Comparison of ENCODE assay signal across 8 cellular contexts in genomic region chr10:69333865-69334257, GRCh38. TPM values are rescaled to one million over a fixed set of nuclear protein-coding genes. Genes with fewer than 3 reads are reported as not detected.
DNase-seq lines count a peak whose midpoint lies in the region; ATAC-seq and TF ChIP-seq lines count a peak whose summit lies in the region.
"Not testable (repeated sequence)": the region's sequence is repeated elsewhere in the genome, so short reads cannot be mapped to it uniquely, and the experiment has no call there.

No MANE protein-coding gene starts in this region.

- TF ChIP-seq EP300 in sigmoid colon (IDR thresholded peaks at IDR 0.05) = not testable (repeated sequence)

- not testable (repeated sequence) for H3K9me2 ChIP-seq in PC-3 (replicated peaks; ENCODE audit: low read length)

- H3K9me3 ChIP-seq in BLaER1 treated with 17β-estradiol and CSF1 and Interleukin-3, amounts not matched to agents 10 nM and 100 nM (replicated peaks in 1 of 11); PC-3 (ENCODE audit: low read length); heart left ventricle; muscle layer of colon (ENCODE audit: low read length); sigmoid colon: not testable (repeated sequence)

- H3K27me3 ChIP-seq in BLaER1 treated with 17β-estradiol and CSF1 and Interleukin-3, amounts not matched to agents 10 nM and 100 nM; PC-3 (ENCODE audit: low read length); heart left ventricle; muscle layer of colon (ENCODE audit: control insufficient read depth in 1 of 2, insufficient read depth in 2 of 2, low read length in 2 of 2); sigmoid colon: not testable (repeated sequence)

- WGBS in heart left ventricle, 4 donors = 89 to 91% (median 90%) methylated on average over 9 of the region's 9 CpGs
- 91 to 93% methylated on average over 9 of the region's 9 CpGs for WGBS in sigmoid colon, 2 donors

- CTCF ChIA-PET in PC-3 (lab: Charles Lee) = interaction anchor here (0.6 to 0.9 kb wide), 3 partner anchors 16 to 56 kb away, joined by 3 to 5 read pairs (median 3); no protein-coding TSS in a partner anchor

- POLR2A ChIA-PET in PC-3 (lab: Charles Lee; ENCODE audit: unreplicated experiment) = not testable (repeated sequence)

- H2AFZ ChIP-seq in PC-3 (ENCODE audit: low read length) = not testable (repeated sequence)

- H3K9ac ChIP-seq in BLaER1 treated with 17β-estradiol and CSF1 and Interleukin-3, amounts not matched to agents 10 nM and 100 nM = peak overlapping the region in 7 of 11 experiments; percentile 25 to 76 (median 68); a peak in 9 of 22 replicates
- not testable (repeated sequence) for H3K9ac ChIP-seq in PC-3 (ENCODE audit: low read length); muscle layer of colon (ENCODE audit: low read length)

- peak overlapping the region in 10 of 11 experiments; percentile 49 to 96 (median 90); a peak in 19 of 22 replicates for H3K27ac ChIP-seq in BLaER1 treated with 17β-estradiol and CSF1 and Interleukin-3, amounts not matched to agents 10 nM and 100 nM
- peak overlapping the region; percentile 60; the same call in 1 of the 2 replicates for H3K27ac ChIP-seq in PC-3 (ENCODE audit: low read length)
- peak overlapping the region; percentile 64 to 90 (median 86) for H3K27ac ChIP-seq in heart left ventricle
- H3K27ac ChIP-seq in muscle layer of colon (ENCODE audit: low read depth, low read length) = peak overlapping the region; percentile 69
- H3K27ac ChIP-seq in sigmoid colon = peak overlapping the region; percentile 79 to 91 (median 82)

- not testable (repeated sequence) for ATAC-seq in PC-3; activated T-helper 17 cell treated with anti-CD3 and anti-CD28 coated beads, Interleukin-2, amount 50 U/mL, for 72 hours (replicated peaks); central memory CD8-positive, alpha-beta T cell (replicated peaks; ENCODE audit: extremely low read depth, poor library complexity, severe bottlenecking); heart left ventricle

- not testable (repeated sequence) for H3K4me3 ChIP-seq in BLaER1 treated with 17β-estradiol and CSF1 and Interleukin-3, amounts not matched to agents 10 nM and 100 nM; PC-3 (ENCODE audit: low read length); heart left ventricle; muscle layer of colon (ENCODE audit: low read depth in 1 of 2, low read length in 2 of 2)
- H3K4me3 ChIP-seq in sigmoid colon = peak overlapping the region in 1 of 4 donors; percentile 3

- peaks cover 80% of the 10 kb centered on the region for H3K36me3 Mint-ChIP-seq in activated T-helper 17 cell treated with anti-CD3 and anti-CD28 coated beads, Interleukin-2, amount 50 U/mL, for 72 hours (ENCODE audit: low read depth)
- H3K36me3 Mint-ChIP-seq in central memory CD8-positive, alpha-beta T cell (ENCODE audit: insufficient read depth) = not testable (repeated sequence)
- peaks cover 11% of the 10 kb centered on the region for H3K36me3 Mint-ChIP-seq in type B pancreatic cell

- peak overlapping the region; percentile 46 to 100 (median 93); a peak in 20 of 22 replicates for H3K4me2 ChIP-seq in BLaER1 treated with 17β-estradiol and CSF1 and Interleukin-3, amounts not matched to agents 10 nM and 100 nM
- not testable (repeated sequence) for H3K4me2 ChIP-seq in PC-3 (ENCODE audit: low read length)

- H3K36me3 ChIP-seq in BLaER1 treated with 17β-estradiol and CSF1 and Interleukin-3, amounts not matched to agents 10 nM and 100 nM = peaks cover 22 to 42% (median 31%) of the 10 kb centered on the region in 11 experiments; a peak in 20 of 22 replicates
- not testable (repeated sequence) for H3K36me3 ChIP-seq in PC-3 (ENCODE audit: low read depth, low read length); muscle layer of colon (ENCODE audit: insufficient read depth, low read length); sigmoid colon
- H3K36me3 ChIP-seq in heart left ventricle = peaks cover 0 to 12% (median 0%) of the 10 kb centered on the region in 9 donors

- peaks cover 0 to 47% (median 0%) of the 10 kb centered on the region in 11 experiments; a peak in 7 of 22 replicates for H4K20me1 ChIP-seq in BLaER1 treated with 17β-estradiol and CSF1 and Interleukin-3, amounts not matched to agents 10 nM and 100 nM
- peaks cover 12% of the 10 kb centered on the region; the same call in 1 of the 2 replicates for H4K20me1 ChIP-seq in PC-3 (ENCODE audit: low read length)

- not testable (repeated sequence) for H3K27me3 Mint-ChIP-seq in activated T-helper 17 cell treated with anti-CD3 and anti-CD28 coated beads, Interleukin-2, amount 50 U/mL, for 72 hours; central memory CD8-positive, alpha-beta T cell; type B pancreatic cell

- BruUV-seq in PC-3 (replicated peaks; lab: Mats Ljungman, UMichigan) = not testable (repeated sequence)

- intact Hi-C loops in PC-3 (cut with micrococcal nuclease); heart left ventricle (cut with DNase I): not testable (repeated sequence)
- intact Hi-C loops in sigmoid colon (cut with DNase I) = loop anchor here (5.0 kb wide), 1 partner anchor 43 kb away; no protein-coding TSS in a partner anchor

- peaks cover 64 to 100% (median 74%) of the 10 kb centered on the region in 10 experiments for H3K4me1 ChIP-seq in BLaER1 treated with 17β-estradiol and CSF1 and Interleukin-3, amounts not matched to agents 10 nM and 100 nM
- H3K4me1 ChIP-seq in PC-3 (ENCODE audit: insufficient read depth, low read length) (peaks cover 25% of the 10 kb centered on the region), heart left ventricle (peaks cover 45 to 99% (median 95%) of the 10 kb centered on the region in 12 donors), muscle layer of colon (ENCODE audit: insufficient read depth, low read length) (peaks cover 60% of the 10 kb centered on the region), sigmoid colon (peaks cover 0 to 89% (median 79%) of the 10 kb centered on the region in 4 donors)

- H3F3A ChIP-seq in PC-3 (ENCODE audit: low read length, unreplicated experiment) = not testable (repeated sequence)

- TF ChIP-seq CTCF in PC-3 (conservative IDR thresholded peaks at IDR 0.05; ENCODE audit: low read depth, low read length); heart left ventricle (IDR thresholded peaks at IDR 0.05); sigmoid colon (IDR thresholded peaks at IDR 0.05); type B pancreatic cell (conservative IDR thresholded peaks at IDR 0.05): not testable (repeated sequence)

- peak overlapping the region; percentile 48 for H3K27ac Mint-ChIP-seq in activated T-helper 17 cell treated with anti-CD3 and anti-CD28 coated beads, Interleukin-2, amount 50 U/mL, for 72 hours
- H3K27ac Mint-ChIP-seq in central memory CD8-positive, alpha-beta T cell (ENCODE audit: low read depth) = peak overlapping the region; percentile 84
- H3K27ac Mint-ChIP-seq in type B pancreatic cell = peak overlapping the region; percentile 95

- H3K9me3 Mint-ChIP-seq in activated T-helper 17 cell treated with anti-CD3 and anti-CD28 coated beads, Interleukin-2, amount 50 U/mL, for 72 hours; central memory CD8-positive, alpha-beta T cell; type B pancreatic cell: not testable (repeated sequence)

- DNase-seq in PC-3; central memory CD8-positive, alpha-beta T cell (ENCODE audit: low spot score in 2 of 2); heart left ventricle; sigmoid colon; type B pancreatic cell (ENCODE audit: extremely low spot score, unreplicated experiment): not testable (repeated sequence)

- TF ChIP-seq POLR2A in heart left ventricle (IDR thresholded peaks at IDR 0.05); sigmoid colon (IDR thresholded peaks at IDR 0.05): not testable (repeated sequence)

- peaks cover 42% of the 10 kb centered on the region for H3K4me1 Mint-ChIP-seq in activated T-helper 17 cell treated with anti-CD3 and anti-CD28 coated beads, Interleukin-2, amount 50 U/mL, for 72 hours
- peaks cover 64% of the 10 kb centered on the region for H3K4me1 Mint-ChIP-seq in central memory CD8-positive, alpha-beta T cell
- peaks cover 50% of the 10 kb centered on the region for H3K4me1 Mint-ChIP-seq in type B pancreatic cell (ENCODE audit: unreplicated experiment)

- H3K4me3 Mint-ChIP-seq in activated T-helper 17 cell treated with anti-CD3 and anti-CD28 coated beads, Interleukin-2, amount 50 U/mL, for 72 hours = peak overlapping the region; percentile 70
- H3K4me3 Mint-ChIP-seq in central memory CD8-positive, alpha-beta T cell = not testable (repeated sequence)
- H3K4me3 Mint-ChIP-seq in type B pancreatic cell = peak overlapping the region; percentile 67

- H3K79me2 ChIP-seq in PC-3 (ENCODE audit: low read length) = peaks cover 99% of the 10 kb centered on the region

RNA-seq across cellular contexts. Expression of gene HK1, which starts 55.6 kb away (rescaled TPM):
- total RNA-seq in PC-3 (2014; rRNA removed) (189 and 208 TPM in 2 replicates), heart left ventricle (100 to 1,000 TPM; 194 to 310 (median 227) TPM), sigmoid colon (10 to 100 TPM; 60.7 to 74.9 (median 69.1) TPM), type B pancreatic cell (ENCODE audit: low replicate concordance) (60.8 and 87.9 TPM in 2 replicates)
- 100 to 1,000 TPM; 216 to 221 TPM for total RNA-seq in activated T-helper 17 cell treated with anti-CD3 and anti-CD28 coated beads, Interleukin-2, amount 50 U/mL, for 72 hours
- polyA plus RNA-seq in heart left ventricle (100 to 1,000 TPM in 1 of 2 donors, 10 to 100 TPM in 1; 83.0 to 284 TPM), sigmoid colon (10 to 100 TPM; 23.4 to 65.8 (median 34.4) TPM)
